Comparison of ENCODE assay signal across 19 cellular contexts in the genomic region with DNA sequence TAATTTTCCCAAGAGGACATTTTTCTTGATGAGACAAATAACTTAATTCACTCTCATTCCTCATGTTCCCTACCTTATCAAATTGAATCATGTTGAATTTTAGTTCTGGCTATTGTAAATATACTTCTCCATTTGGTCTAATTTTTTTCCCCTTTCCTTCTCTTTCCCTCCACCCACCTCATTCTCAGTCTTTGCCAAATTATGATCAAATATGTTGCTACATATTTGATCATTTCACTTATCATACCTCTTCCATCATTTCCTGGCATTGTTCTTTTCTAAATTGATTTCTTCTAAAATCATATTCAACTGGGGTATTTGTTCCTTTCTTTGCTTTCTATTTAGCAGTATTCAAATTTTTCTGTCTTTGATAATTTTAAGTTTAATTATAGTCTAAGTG. TPM values are rescaled to one million over a fixed set of nuclear protein-coding genes. Genes with fewer than 3 reads are reported as not detected.
DNase-seq lines count a peak whose midpoint lies in the region; ATAC-seq, FAIRE-seq and TF ChIP-seq lines count a peak whose summit lies in the region.
"Had no signal": no experiment of that assay in that cellular context is flagged by ENCODE, and none has a peak within 500 bp of the region (broad histone marks: within the 10 kb centered on the region; RNA-seq: fewer than 3 reads in every experiment).

No MANE protein-coding gene starts in this region.

- H3K27ac ChIP-seq in left ventricle myocardium inferior (replicated peaks) (peak overlapping the region; percentile 22), heart right ventricle (no peak overlapping the region), endothelial cell of umbilical vein (ENCODE audit: insufficient read depth, low read depth, low read length) (no peak overlapping the region)
- H3K27ac ChIP-seq: BLaER1 had no signal

- H3K27ac Mint-ChIP-seq in osteocyte (ENCODE audit: unreplicated experiment) = peak overlapping the region; percentile 19
- H3K27ac Mint-ChIP-seq: CD14-positive monocyte; CD4-positive, alpha-beta memory T cell had no signal

- H3K4me3 ChIP-seq in left ventricle myocardium inferior = no peak overlapping the region
- no peak overlapping the region for H3K4me3 ChIP-seq in heart right ventricle
- H3K4me3 ChIP-seq in endothelial cell of umbilical vein (replicated peaks in 1 of 3; ENCODE audit: insufficient read depth in 1 of 3, low read depth in 1 of 3, low read length in 3 of 3) = no peak overlapping the region
- H3K4me3 ChIP-seq: BLaER1 had no signal

- no peaks in the 10 kb centered on the region for H3K36me3 ChIP-seq in left ventricle myocardium inferior
- no peaks in the 10 kb centered on the region for H3K36me3 ChIP-seq in heart right ventricle
- H3K36me3 ChIP-seq in endothelial cell of umbilical vein (ENCODE audit: control insufficient read depth in 2 of 2, extremely low read depth in 1 of 2, insufficient read depth in 2 of 2, low read length in 2 of 2) = no peaks in the 10 kb centered on the region
- H3K36me3 ChIP-seq: BLaER1 had no signal

- H4K20me1 ChIP-seq in endothelial cell of umbilical vein (replicated peaks; ENCODE audit: control insufficient read depth, extremely low read depth, insufficient read depth, low read length) = no peaks in the 10 kb centered on the region
- H4K20me1 ChIP-seq: BLaER1 had no signal

- DNase-seq in left ventricle myocardium inferior (no peak), heart right ventricle (no peak), endothelial cell of umbilical vein (ENCODE audit: low read depth, low spot score) (peak; percentile 78), osteocyte (ENCODE audit: extremely low spot score, unreplicated experiment) (no peak), NCI-H526 (lab: John Stamatoyannopoulos, UW) (no peak), NCI-H1694 treated with DMSO at 0.1 percent for 48 hours (lab: John Stamatoyannopoulos, UW) (no peak), DMS53 (lab: John Stamatoyannopoulos, UW) (no peak)
- DNase-seq: 8988T; CD4-positive, alpha-beta memory T cell; DMS153; DMS79 treated with DMSO at 0.1 percent for 48 hours; GF-D8; H9 had no signal

- H3K27me3 ChIP-seq in left ventricle myocardium inferior (ENCODE audit: low read depth) (no peaks in the 10 kb centered on the region), heart right ventricle (no peaks in the 10 kb centered on the region), endothelial cell of umbilical vein (ENCODE audit: control insufficient read depth in 2 of 2, insufficient read depth in 2 of 2, low read length in 2 of 2) (no peaks in the 10 kb centered on the region)
- H3K27me3 ChIP-seq: BLaER1 had no signal

- peaks cover 37% of the 10 kb centered on the region for H3K9me3 ChIP-seq in left ventricle myocardium inferior (replicated peaks)
- peaks cover 0 to 43% (median 24%) of the 10 kb centered on the region in 11 donors for H3K9me3 ChIP-seq in heart right ventricle
- H3K9me3 ChIP-seq in endothelial cell of umbilical vein (replicated peaks; ENCODE audit: control insufficient read depth, insufficient read depth, low read length) = no peaks in the 10 kb centered on the region
- H3K9me3 ChIP-seq: BLaER1 had no signal

- peaks cover 8% of the 10 kb centered on the region for H3K36me3 Mint-ChIP-seq in osteocyte (ENCODE audit: unreplicated experiment)
- H3K36me3 Mint-ChIP-seq: CD14-positive monocyte; CD4-positive, alpha-beta memory T cell had no signal

- H3K4me1 ChIP-seq in left ventricle myocardium inferior (peaks cover 16% of the 10 kb centered on the region), heart right ventricle (peaks cover 0 to 24% (median 8%) of the 10 kb centered on the region in 9 donors), endothelial cell of umbilical vein (ENCODE audit: control insufficient read depth, extremely low read depth, insufficient read depth, low read length) (peaks cover 17% of the 10 kb centered on the region)
- H3K4me1 ChIP-seq: BLaER1 had no signal

- no peak overlapping the region for H3K4me2 ChIP-seq in endothelial cell of umbilical vein (ENCODE audit: insufficient read depth, low read length)
- H3K4me2 ChIP-seq: BLaER1 had no signal

- H3K79me2 ChIP-seq in endothelial cell of umbilical vein (ENCODE audit: control insufficient read depth, insufficient read depth, low read length) = no peaks in the 10 kb centered on the region

- H3K9me3 Mint-ChIP-seq in osteocyte (ENCODE audit: unreplicated experiment) = peaks cover 16% of the 10 kb centered on the region

- ATAC-seq in heart right ventricle = no peak
- ATAC-seq: HepG2 had no signal

- intact Hi-C loops in left ventricle myocardium inferior (cut with micrococcal nuclease) = no loop called here
- intact Hi-C loops in heart right ventricle (cut with DNase I) = no loop called here
- intact Hi-C loops in endothelial cell of umbilical vein (cut with micrococcal nuclease) = no loop called here

- BruUV-seq in endothelial cell of umbilical vein (replicated peaks; lab: Mats Ljungman, UMichigan) = no TSS peak

- no peak for FAIRE-seq in endothelial cell of umbilical vein (lab: Jason Lieb, UNC)
- FAIRE-seq: H1, HepG2 had no signal

- H3K27me3 Mint-ChIP-seq in osteocyte (ENCODE audit: unreplicated experiment) = no peaks in the 10 kb centered on the region
- H3K27me3 Mint-ChIP-seq: CD4-positive, alpha-beta memory T cell had no signal

- no peak overlapping the region for H3K4me3 Mint-ChIP-seq in osteocyte (ENCODE audit: unreplicated experiment)
- H3K4me3 Mint-ChIP-seq: CD14-positive monocyte; CD4-positive, alpha-beta memory T cell; H9 had no signal

- H3K9me1 ChIP-seq in endothelial cell of umbilical vein (replicated peaks; ENCODE audit: control insufficient read depth, extremely low read depth, insufficient read depth, low read length) = no peaks in the 10 kb centered on the region

- H2AFZ ChIP-seq in endothelial cell of umbilical vein (ENCODE audit: low read depth, low read length) = no peak overlapping the region

- H3K4me1 Mint-ChIP-seq in osteocyte (ENCODE audit: unreplicated experiment) = peaks cover 17% of the 10 kb centered on the region
- H3K4me1 Mint-ChIP-seq: CD14-positive monocyte; CD4-positive, alpha-beta memory T cell had no signal

- POLR2A ChIA-PET in endothelial cell of umbilical vein (lab: Charles Lee) = interaction anchor here (1.1 kb wide), 1 partner anchor 1028 kb away, joined by 3 read pairs; the partner anchor contains the start of gene SOX4

- TF ChIP-seq POLR2A in endothelial cell of umbilical vein (IDR thresholded peaks at IDR 0.05; ENCODE audit: low read depth, low read length) = no peak

- no peak overlapping the region for H3K9ac ChIP-seq in endothelial cell of umbilical vein (replicated peaks; ENCODE audit: extremely low read depth, insufficient read depth, low read length)
- H3K9ac ChIP-seq: BLaER1 had no signal

- no peak for TF ChIP-seq CTCF in left ventricle myocardium inferior (IDR thresholded peaks at IDR 0.05; ENCODE audit: borderline replicate concordance)
- no peak for TF ChIP-seq CTCF in heart right ventricle (IDR thresholded peaks at IDR 0.05)
- no peak for TF ChIP-seq CTCF in endothelial cell of umbilical vein (IDR thresholded peaks at IDR 0.05; ENCODE audit: extremely low read depth in 1 of 2, insufficient read depth in 1 of 2, low read depth in 1 of 2, low read length in 2 of 2)
- TF ChIP-seq CTCF in osteocyte (IDR thresholded peaks at IDR 0.05) = no peak

- dilution Hi-C loops in endothelial cell of umbilical vein (cut with MboI; ENCODE audit: extremely low pct_ligation_motif_present, low sequenced_read_pairs) = no loop called here

- CTCF ChIA-PET in endothelial cell of umbilical vein (lab: Charles Lee) = no interaction called here

TF ChIP-seq in endothelial cell of umbilical vein, 7 proteins besides CTCF, POLR2A, EP300 and RAD21:
- TF ChIP-seq, protein P1, sequence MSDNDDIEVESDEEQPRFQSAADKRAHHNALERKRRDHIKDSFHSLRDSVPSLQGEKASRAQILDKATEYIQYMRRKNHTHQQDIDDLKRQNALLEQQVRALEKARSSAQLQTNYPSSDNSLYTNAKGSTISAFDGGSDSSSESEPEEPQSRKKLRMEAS (IDR thresholded peaks at IDR 0.05; ENCODE audit: insufficient read depth, insufficient read length) = no peak
- no peak for TF ChIP-seq EZH2 (IDR thresholded peaks at IDR 0.05; ENCODE audit: borderline replicate concordance, low read depth, low read length, severe bottlenecking)
- no peak for TF ChIP-seq FOS (IDR thresholded peaks at IDR 0.05; ENCODE audit: borderline replicate concordance, insufficient read depth, low read length)
- no peak for TF ChIP-seq GATA2 (IDR thresholded peaks at IDR 0.05; ENCODE audit: insufficient read depth, insufficient read length, low read depth, low read length)
- TF ChIP-seq JUN (IDR thresholded peaks at IDR 0.05; ENCODE audit: borderline replicate concordance, insufficient read depth, insufficient read length, low read depth) = no peak
- no peak for TF ChIP-seq POLR2AphosphoS5 (IDR thresholded peaks at IDR 0.05; ENCODE audit: insufficient read depth, low read depth, low read length)
- no peak for TF ChIP-seq MYC (IDR thresholded peaks at IDR 0.05; ENCODE audit: low read depth, low read length)

RNA-seq across cellular contexts. Expression of gene HDGFL1, which starts 52.3 kb away (rescaled TPM):
- total RNA-seq in left ventricle myocardium inferior = not detected
- total RNA-seq in heart right ventricle = not detected
- polyA plus RNA-seq in heart right ventricle = not detected
- total RNA-seq in endothelial cell of umbilical vein = not detected in 2 replicates
- polyA plus RNA-seq in endothelial cell of umbilical vein = not detected in 2 replicates
- polyA plus RNA-seq in endothelial cell of umbilical vein (2011; cell fraction: cytosol; rRNA removed) = not detected in 2 replicates
- polyA plus RNA-seq in endothelial cell of umbilical vein (2011; cell fraction: nucleus; rRNA removed) = 0.15 TPM in 1 of 2 replicates, not detected in the other
- not detected in 2 replicates for polyA plus RNA-seq in endothelial cell of umbilical vein (2012)
- not detected in 2 replicates for polyA minus RNA-seq in endothelial cell of umbilical vein
- not detected for polyA minus RNA-seq in endothelial cell of umbilical vein (2011; cell fraction: cytosol; rRNA and poly(A)+ RNA removed)
- not detected in 2 replicates for polyA minus RNA-seq in endothelial cell of umbilical vein (2011; cell fraction: nucleus; rRNA and poly(A)+ RNA removed)
- not detected in 2 replicates for total RNA-seq in osteocyte
- total RNA-seq: A673; CD4-positive, alpha-beta memory T cell; H1; H9; HepG2 had no signal
- polyA plus RNA-seq: AG04450; CD14-positive monocyte; CD4-positive, alpha-beta memory T cell; H1; HepG2 had no signal
